Comparison of ENCODE assay signal across 1 cellular context in genomic region chr17:38427160-38427949, GRCh38.
TF ChIP-seq lines count a peak whose summit lies in the region.

No MANE protein-coding gene starts in this region.

TF ChIP-seq in A549, 52 proteins besides CTCF, POLR2A, EP300 and RAD21 (continued from another document):
- TF ChIP-seq E2F6 (IDR thresholded peaks at IDR 0.05; ENCODE audit: borderline replicate concordance, low read depth), result no peak
- no peak for TF ChIP-seq SMC3 (IDR thresholded peaks at IDR 0.05)
- no peak for TF ChIP-seq USF2 (IDR thresholded peaks at IDR 0.05)
- TF ChIP-seq MYC (IDR thresholded peaks at IDR 0.05; ENCODE audit: borderline replicate concordance, low read length), result no peak
- TF ChIP-seq HOXB5 (CRISPR knock-in tag; IDR thresholded peaks at IDR 0.05), result no peak
